25 cellular contexts compared by ENCODE assay signal in the genomic region with DNA sequence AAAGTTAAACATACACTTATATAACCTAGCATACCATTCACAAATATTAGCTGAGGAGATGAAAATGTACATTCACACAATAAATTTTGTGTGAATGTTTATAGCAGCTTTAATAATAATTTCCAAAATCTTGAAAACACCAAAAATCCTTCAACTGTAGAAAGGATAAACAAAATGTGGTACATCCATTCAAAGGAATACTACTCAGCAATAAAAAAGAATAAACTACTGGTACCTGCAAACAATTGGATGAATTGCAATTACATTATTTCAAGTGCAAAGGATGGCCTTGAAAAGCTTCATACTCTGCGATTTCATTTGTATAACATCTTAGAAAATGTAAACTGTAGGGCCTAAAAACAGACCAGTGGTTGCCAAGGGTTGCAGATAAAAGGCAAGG.
"Had no signal": no experiment of that assay in that cellular context is flagged by ENCODE, and none has a peak within 500 bp of the region (broad histone marks: within the 10 kb centered on the region; RNA-seq: fewer than 3 reads in every experiment).

No MANE protein-coding gene starts in this region.

- H3K27ac ChIP-seq: neural progenitor cell, ovary, parathyroid adenoma, psoas muscle, right lobe of liver, sigmoid colon, stomach, thoracic aorta, thyroid gland, tibial nerve, upper lobe of left lung, vagina had no signal

- H3K4me2 ChIP-seq: neural progenitor cell had no signal

- H3K79me2 ChIP-seq: parathyroid adenoma had no signal

- H3K4me1 ChIP-seq: neural progenitor cell, parathyroid adenoma, psoas muscle, right lobe of liver, sigmoid colon, stomach, thyroid gland, tibial nerve, upper lobe of left lung, vagina had no signal

- FAIRE-seq: small intestine, urothelium cell line had no signal

- H3K27me3 ChIP-seq: neural progenitor cell, ovary, right lobe of liver, sigmoid colon, stomach, thyroid gland, tibial nerve, upper lobe of left lung, vagina had no signal

- H3K9me3 ChIP-seq: ovary, psoas muscle, right lobe of liver, sigmoid colon, thoracic aorta, thyroid gland, upper lobe of left lung, vagina had no signal

- ATAC-seq: psoas muscle; right cardiac atrium; right lobe of liver; stimulated activated effector memory CD8-positive, alpha-beta T cell treated with anti-CD3 and anti-CD28 coated beads, Interleukin-12 subunit alpha, Interleukin-12 subunit beta, amount 100 ng/mL, for 72 hours; stimulated activated naive B cell treated with anti-CD40 and anti-IgM and Interleukin-4, amounts not matched to agents 10 μg/mL and 1 μg/mL and 100 μg/mL, for 72 hours had no signal

- H3K4me3 ChIP-seq: neural progenitor cell, ovary, psoas muscle, right lobe of liver, sigmoid colon, stomach, thoracic aorta, thyroid gland, tibial nerve, upper lobe of left lung, vagina had no signal

- H3K36me3 ChIP-seq: neural progenitor cell, ovary, right lobe of liver, sigmoid colon, stomach, thoracic aorta, thyroid gland, tibial nerve, upper lobe of left lung, vagina had no signal

- H2AFZ ChIP-seq: neural progenitor cell, parathyroid adenoma had no signal

- H3K9ac ChIP-seq: neural progenitor cell, parathyroid adenoma had no signal

- DNase-seq: occipital lobe; ovary; posterior cingulate gyrus; psoas muscle; right cardiac atrium; right lobe of liver; sigmoid colon; small intestine; stimulated activated CD4-positive, alpha-beta T cell treated with anti-CD3 and anti-CD28 coated beads, Interleukin-15, amount 100 ng/mL, for 24 hours; stimulated activated CD4-positive, alpha-beta T cell treated with anti-CD3 and anti-CD28 coated beads, Interleukin-2, amount 100 ng/mL, for 24 hours; stimulated activated CD4-positive, alpha-beta T cell treated with anti-CD3 and anti-CD28 coated beads, Interleukin-2, amount 100 ng/mL, for 48 hours; stimulated activated CD4-positive, alpha-beta T cell treated with anti-CD3 and anti-CD28 coated beads, Interleukin-4, amount 100 ng/mL, for 24 hours; stimulated activated naive B cell treated with anti-CD40 and anti-IgM and Interleukin-4, amounts not matched to agents 10 μg/mL and 1 μg/mL and 100 μg/mL, for 72 hours; stimulated activated naive CD4-positive, alpha-beta T cell treated with Interleukin-2 at 50 U/mL for 16 hours; stomach; thyroid gland; trophoblast cell; upper lobe of left lung had no signal
